1 cellular context compared by ENCODE assay signal in the genomic region with DNA sequence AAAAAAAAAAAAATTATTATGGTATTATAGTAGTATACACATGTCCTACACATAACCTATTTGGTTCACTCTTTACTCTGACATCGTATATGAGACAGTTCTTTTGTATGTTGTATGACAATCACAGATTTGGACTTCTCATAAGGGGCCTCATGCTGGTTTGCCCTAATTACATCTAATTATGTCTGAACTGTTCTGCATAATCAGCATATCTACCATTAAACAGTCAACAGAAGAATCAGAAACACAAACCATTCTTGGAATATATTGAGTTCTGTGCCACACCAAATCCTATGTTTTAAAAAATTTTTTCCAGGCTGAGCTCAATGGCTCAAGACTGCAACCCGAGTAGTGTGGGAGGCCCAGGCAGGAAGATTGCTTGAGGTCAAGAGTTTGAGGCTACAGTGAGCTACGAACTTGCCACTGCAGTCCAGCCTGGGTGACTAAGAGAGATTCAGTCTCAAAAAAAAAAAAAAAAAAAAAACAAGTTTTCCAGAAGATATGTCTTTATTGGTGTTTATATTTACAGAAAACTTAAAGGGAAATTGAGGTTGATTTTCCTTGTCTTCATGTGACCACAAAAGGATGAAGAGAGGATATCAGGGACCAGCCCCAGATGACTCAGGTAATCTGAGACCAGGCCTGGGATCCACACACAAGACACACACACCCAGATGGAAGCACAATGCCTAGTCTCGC.
TF ChIP-seq lines count a peak whose summit lies in the region.

No MANE protein-coding gene starts in this region.

TF ChIP-seq in H1, 55 proteins besides CTCF, POLR2A, EP300 and RAD21:
- no peak for TF ChIP-seq HDAC6 (IDR thresholded peaks at IDR 0.05; ENCODE audit: low read depth, low read length)
- TF ChIP-seq CBX8 (IDR thresholded peaks at IDR 0.05; ENCODE audit: borderline replicate concordance, low read depth, low read length): no peak
- TF ChIP-seq TCF12 (IDR thresholded peaks at IDR 0.05; ENCODE audit: low read depth, low read length): no peak
- TF ChIP-seq, protein P1, sequence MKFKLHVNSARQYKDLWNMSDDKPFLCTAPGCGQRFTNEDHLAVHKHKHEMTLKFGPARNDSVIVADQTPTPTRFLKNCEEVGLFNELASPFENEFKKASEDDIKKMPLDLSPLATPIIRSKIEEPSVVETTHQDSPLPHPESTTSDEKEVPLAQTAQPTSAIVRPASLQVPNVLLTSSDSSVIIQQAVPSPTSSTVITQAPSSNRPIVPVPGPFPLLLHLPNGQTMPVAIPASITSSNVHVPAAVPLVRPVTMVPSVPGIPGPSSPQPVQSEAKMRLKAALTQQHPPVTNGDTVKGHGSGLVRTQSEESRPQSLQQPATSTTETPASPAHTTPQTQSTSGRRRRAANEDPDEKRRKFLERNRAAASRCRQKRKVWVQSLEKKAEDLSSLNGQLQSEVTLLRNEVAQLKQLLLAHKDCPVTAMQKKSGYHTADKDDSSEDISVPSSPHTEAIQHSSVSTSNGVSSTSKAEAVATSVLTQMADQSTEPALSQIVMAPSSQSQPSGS (IDR thresholded peaks at IDR 0.05; ENCODE audit: low read length): no peak
- TF ChIP-seq TEAD4 (IDR thresholded peaks at IDR 0.05; ENCODE audit: low read depth, low read length): no peak
- no peak for TF ChIP-seq SP1 (IDR thresholded peaks at IDR 0.05; ENCODE audit: low read depth, low read length)
- TF ChIP-seq BRCA1 (IDR thresholded peaks at IDR 0.05; ENCODE audit: low read depth, low read length): no peak
- TF ChIP-seq NRF1 (IDR thresholded peaks at IDR 0.05; ENCODE audit: low read depth, low read length): no peak
- TF ChIP-seq CBX5 (IDR thresholded peaks at IDR 0.05; ENCODE audit: low read depth, low read length): no peak
- TF ChIP-seq KDM5A (IDR thresholded peaks at IDR 0.05; ENCODE audit: low read length): no peak
- TF ChIP-seq POU5F1 (IDR thresholded peaks at IDR 0.05; ENCODE audit: low read depth, low read length): no peak
- TF ChIP-seq MAFK (IDR thresholded peaks at IDR 0.05; ENCODE audit: low read depth, low read length): no peak
- TF ChIP-seq JUND (IDR thresholded peaks at IDR 0.05; ENCODE audit: low read length): no peak
- no peak for TF ChIP-seq CEBPB (IDR thresholded peaks at IDR 0.05; ENCODE audit: low read depth, low read length)
- TF ChIP-seq JUN (IDR thresholded peaks at IDR 0.05; ENCODE audit: low read depth, low read length): no peak
- TF ChIP-seq RBBP5 (IDR thresholded peaks at IDR 0.05; ENCODE audit: borderline replicate concordance, low read depth, low read length): no peak
- TF ChIP-seq GABPA (IDR thresholded peaks at IDR 0.05; ENCODE audit: borderline replicate concordance, insufficient read depth, low read length): no peak
- no peak for TF ChIP-seq ASH2L (IDR thresholded peaks at IDR 0.05; ENCODE audit: low read length)
- no peak for TF ChIP-seq PHF8 (conservative IDR thresholded peaks at IDR 0.05; ENCODE audit: low read depth, low read length)
- TF ChIP-seq YY1 (IDR thresholded peaks at IDR 0.05; ENCODE audit: low read depth, low read length): no peak
